ENCODE assay signal across 8 cellular contexts in the genomic region with DNA sequence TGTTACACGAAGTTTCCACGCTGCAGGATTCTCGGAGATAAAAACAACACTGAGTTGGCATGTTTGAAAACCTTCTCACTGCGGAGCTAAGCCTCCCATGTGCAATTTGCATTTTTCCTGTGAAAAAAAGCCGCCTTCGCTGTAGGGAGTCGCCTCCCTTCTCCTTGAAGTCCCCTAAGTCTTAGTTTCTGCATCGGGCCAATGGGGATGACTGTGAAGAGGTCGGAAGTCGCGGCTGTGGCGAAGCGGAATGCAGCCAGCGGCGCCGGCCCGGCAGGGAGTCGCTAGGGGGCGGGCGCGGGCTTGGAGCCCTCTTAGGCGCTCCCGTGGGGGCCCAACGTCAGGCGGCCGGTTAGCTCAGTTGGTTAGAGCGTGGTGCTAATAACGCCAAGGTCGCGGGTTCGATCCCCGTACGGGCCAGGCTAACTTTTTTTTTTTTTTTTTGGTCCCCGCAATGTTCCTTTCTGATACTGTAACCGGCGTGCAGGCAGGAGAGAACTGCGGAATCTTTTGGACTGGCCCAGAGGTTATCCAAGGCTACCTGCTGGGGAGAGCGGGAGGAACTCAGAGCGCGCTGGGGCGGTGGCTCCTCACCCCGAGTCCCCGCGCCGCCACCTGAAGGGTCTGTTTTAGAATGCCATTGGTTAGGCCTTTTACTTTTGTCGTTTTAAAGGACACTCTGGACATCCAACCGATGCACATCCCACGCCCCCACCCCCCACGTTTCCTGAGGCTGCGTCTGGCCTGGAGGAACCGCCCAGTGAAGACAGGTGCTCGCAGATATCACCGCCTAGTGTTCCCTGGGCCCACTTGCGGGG. TPM values are rescaled to one million over a fixed set of nuclear protein-coding genes. Genes with fewer than 3 reads are reported as not detected.
DNase-seq lines count a peak whose midpoint lies in the region; ATAC-seq and TF ChIP-seq lines count a peak whose summit lies in the region.

No MANE protein-coding gene starts in this region.

- no peaks in the 10 kb centered on the region for H3K36me3 ChIP-seq in CD4-positive, alpha-beta memory T cell (ENCODE audit: insufficient read depth, low read length)

- POLR2A ChIA-PET in CD4-positive, alpha-beta memory T cell (lab: Charles Lee; ENCODE audit: partially characterized antibody), result interaction anchor here (0.6 to 4.6 kb wide), 7 partner anchors 12 to 1014 kb away, joined by 3 to 24 read pairs (median 4); a partner anchor contains a TSS

- ATAC-seq in GM19452 (IDR thresholded peaks at IDR 0.05; ENCODE audit: unreplicated experiment), result peak; percentile 63
- peak; percentile 54 for ATAC-seq in HG03571 (IDR thresholded peaks at IDR 0.05; ENCODE audit: unreplicated experiment)

- H3K36me3 Mint-ChIP-seq in CD4-positive, alpha-beta memory T cell, result peaks cover 0 to 22% of the 10 kb centered on the region in 2 donors

- H3K27me3 ChIP-seq in CD4-positive, alpha-beta memory T cell (ENCODE audit: insufficient read depth, low read length), result no peaks in the 10 kb centered on the region
- no peaks in the 10 kb centered on the region for H3K27me3 ChIP-seq in dorsolateral prefrontal cortex

- TF ChIP-seq POLR2A in lower leg skin (IDR thresholded peaks at IDR 0.05), result no peak

- TF ChIP-seq CTCF in dorsolateral prefrontal cortex (IDR thresholded peaks at IDR 0.05 in 54 of 56, conservative IDR thresholded peaks at IDR 0.05 in 2 of 56; ENCODE audit: low read depth in 1 of 56, partially characterized antibody in 56 of 56) (peak; percentile 52 to 96 (median 87)), lower leg skin (IDR thresholded peaks at IDR 0.05) (peak in 1 of 3 donors; percentile 81)

- H3K27ac ChIP-seq in CD4-positive, alpha-beta memory T cell (ENCODE audit: low read depth, low read length), result peak overlapping the region; percentile 52
- peak overlapping the region; percentile 66 to 100 (median 99) for H3K27ac ChIP-seq in dorsolateral prefrontal cortex

- H3K4me1 ChIP-seq in CD4-positive, alpha-beta memory T cell (ENCODE audit: insufficient read depth, low read length), result peaks cover 57% of the 10 kb centered on the region

- H3K27ac Mint-ChIP-seq in CD4-positive, alpha-beta memory T cell, result peak overlapping the region; percentile 75 to 100 (median 96)

- intact Hi-C loops in CD4-positive, alpha-beta memory T cell (cut with micrococcal nuclease), result loop anchor here (2.0 to 5.0 kb wide), 4 partner anchors 200 to 370 kb away; a partner anchor contains a TSS
- intact Hi-C loops in dorsolateral prefrontal cortex (cut with DNase I), result loop anchor here (2.0 to 10.0 kb wide), 8 partner anchors 45 to 612 kb away; a partner anchor contains a TSS
- intact Hi-C loops in lower leg skin (cut with DNase I; ENCODE audit: low total_unique reads), result loop anchor here (10.0 kb wide), 1 partner anchor 352 kb away; a partner anchor contains a TSS

- CTCF ChIA-PET in CD4-positive, alpha-beta memory T cell (lab: Charles Lee; ENCODE audit: partially characterized antibody), result interaction anchor here (0.6 to 5.7 kb wide), 17 partner anchors 9 to 358 kb away, joined by 3 to 71 read pairs (median 3); a partner anchor contains a TSS

- DNase-seq in CD4-positive, alpha-beta memory T cell, result peak; percentile 90 to 98 (median 95)
- DNase-seq in NCI-H774 (lab: John Stamatoyannopoulos, UW) (peak; percentile 84), dorsolateral prefrontal cortex (peak; percentile 89 to 97 (median 96)), lower leg skin (ENCODE audit: low spot score in 2 of 2) (peak; percentile 92 to 99)
- peak; percentile 94 to 95 for DNase-seq in activated CD4-positive, alpha-beta T cell treated with anti-CD3 and anti-CD28 coated beads, Interleukin-2, amount 50 U/mL, for 48 hours
- peak; percentile 89 to 96 for DNase-seq in stimulated activated CD4-positive, alpha-beta T cell treated with anti-CD3 and anti-CD28 coated beads, Interleukin-4, amount 100 ng/mL, for 4 hours

- 1% methylated on average over 38 to 49 of the region's 54 CpGs for WGBS in lower leg skin, 2 donors

- peaks cover 0 to 12% (median 0%) of the 10 kb centered on the region in 8 donors for H3K9me3 Mint-ChIP-seq in CD4-positive, alpha-beta memory T cell

- peak overlapping the region; percentile 59 to 76 for H3K4me3 ChIP-seq in CD4-positive, alpha-beta memory T cell (ENCODE audit: low read length in 2 of 2)
- H3K4me3 ChIP-seq in dorsolateral prefrontal cortex (peak overlapping the region; percentile 42 to 81 (median 61)), lower leg skin (ENCODE audit: low read depth, poor library complexity, severe bottlenecking) (peak overlapping the region; percentile 25)

- H3K4me3 Mint-ChIP-seq in CD4-positive, alpha-beta memory T cell, result peak overlapping the region; percentile 92 to 99 (median 96)

- peaks cover 30 to 77% (median 49%) of the 10 kb centered on the region in 4 donors for H3K4me1 Mint-ChIP-seq in CD4-positive, alpha-beta memory T cell

- no peaks in the 10 kb centered on the region for H3K9me3 ChIP-seq in CD4-positive, alpha-beta memory T cell (ENCODE audit: control insufficient read depth in 1 of 2, low read length in 2 of 2)

- H3K27me3 Mint-ChIP-seq in CD4-positive, alpha-beta memory T cell, result peaks cover 4 to 9% of the 10 kb centered on the region in 2 donors

RNA-seq across cellular contexts. Expression of a gene that starts 2.6 kb away (rescaled TPM):
- total RNA-seq in CD4-positive, alpha-beta memory T cell, result 10 to 100 TPM; 19.0 to 21.7 TPM
- polyA plus RNA-seq in CD4-positive, alpha-beta memory T cell, result 1 to 10 TPM; 4.0 to 6.9 TPM
- 10 to 100 TPM in 117 of 120 experiments, 1 to 10 TPM in 3; 8.5 to 20.6 (median 14.9) TPM for total RNA-seq in dorsolateral prefrontal cortex
- total RNA-seq in lower leg skin, result 10 to 100 TPM; 10.7 to 15.2 (median 13.6) TPM

RNA-seq across cellular contexts. Expression of a gene that starts 12.0 kb away (rescaled TPM):
- 1 to 10 TPM in 1 of 2 experiments, under 1 TPM in 1; 0.73 to 1.3 TPM for total RNA-seq in CD4-positive, alpha-beta memory T cell
- polyA plus RNA-seq in CD4-positive, alpha-beta memory T cell, result 1 to 10 TPM in 1 of 2 donors, not detected in 1; 1.4 TPM
- 10 to 100 TPM; 28.4 to 88.6 (median 50.3) TPM for total RNA-seq in dorsolateral prefrontal cortex
- 10 to 100 TPM in 2 of 4 donors, 1 to 10 TPM in 2; 2.1 to 12.2 (median 7.8) TPM for total RNA-seq in lower leg skin

RNA-seq across cellular contexts. Expression of a gene that starts 45.7 kb away (rescaled TPM):
- total RNA-seq in CD4-positive, alpha-beta memory T cell, result 10 to 100 TPM; 31.5 to 32.3 TPM
- polyA plus RNA-seq in CD4-positive, alpha-beta memory T cell, result 10 to 100 TPM; 31.3 to 37.7 TPM
- 10 to 100 TPM; 31.4 to 69.6 (median 51.2) TPM for total RNA-seq in dorsolateral prefrontal cortex
- total RNA-seq in lower leg skin, result 10 to 100 TPM; 16.9 to 34.2 (median 27.3) TPM

RNA-seq across cellular contexts. Expression of a gene that starts 45.8 kb away (rescaled TPM):
- 10 to 100 TPM in 1 of 2 experiments, 1 to 10 TPM in 1; 9.9 to 12.6 TPM for total RNA-seq in CD4-positive, alpha-beta memory T cell
- 1 to 10 TPM in 1 of 2 donors, under 1 TPM in 1; 0.89 to 5.6 TPM for polyA plus RNA-seq in CD4-positive, alpha-beta memory T cell
- total RNA-seq in dorsolateral prefrontal cortex (100 to 1,000 TPM in 7 of 120 experiments, 10 to 100 TPM in 113; 54.3 to 129 (median 78.9) TPM), lower leg skin (10 to 100 TPM; 10.8 to 37.8 (median 17.8) TPM)

Comparison
In these comparisons a context has a peak if more than half of its experiments do, and no peak if none do; other contexts are left out.
1. Peak in every context shown above with its lines: DNase-seq, ATAC-seq, H3K4me3 ChIP-seq and H3K27ac ChIP-seq.